In the genomic region with DNA sequence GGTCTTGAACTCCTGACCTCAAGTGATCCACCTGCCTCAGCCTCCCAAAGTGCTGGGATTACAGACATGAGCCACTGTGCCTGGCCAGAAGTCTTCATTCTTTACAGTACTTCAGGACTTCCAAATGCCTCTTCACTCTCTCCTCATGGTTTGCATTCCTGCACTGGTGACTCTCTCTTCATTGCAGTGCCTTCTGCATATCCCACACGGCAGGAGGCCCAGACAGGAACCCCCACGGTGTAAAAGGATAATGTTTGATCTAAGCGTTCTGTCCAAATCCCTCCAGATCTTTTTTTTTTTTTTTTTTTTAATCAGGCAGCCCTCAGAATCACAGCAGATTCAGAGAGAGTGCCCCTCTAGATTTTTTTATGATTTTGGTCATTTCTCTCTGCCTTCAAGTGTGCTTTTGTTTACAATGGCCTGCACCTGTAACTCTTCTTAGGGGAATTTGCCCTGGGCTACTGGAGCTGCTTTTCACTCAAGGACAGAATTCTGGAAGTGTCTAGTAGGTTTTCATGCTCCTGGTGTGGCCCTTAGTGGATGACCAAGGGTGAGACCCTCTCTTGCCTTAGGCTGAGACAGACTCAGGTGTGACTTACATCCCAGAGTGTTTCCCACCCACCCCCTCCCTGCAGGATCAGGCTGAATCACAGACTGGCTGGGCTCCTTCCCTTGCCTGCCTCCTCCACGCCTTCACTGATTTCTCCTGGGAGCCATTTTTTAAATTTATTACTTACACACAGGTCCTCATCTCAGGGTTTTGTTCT, we compare ENCODE assay signal across 16 cellular contexts. TPM values are rescaled to one million over a fixed set of nuclear protein-coding genes. Genes with fewer than 3 reads are reported as not detected.
A peak's percentile ranks its signal among the peaks of the same experiment; 100 is the strongest.
DNase-seq lines count a peak whose midpoint lies in the region; ATAC-seq, FAIRE-seq and TF ChIP-seq lines count a peak whose summit lies in the region.
"Had no signal": no experiment of that assay in that cellular context is flagged by ENCODE, and none has a peak within 500 bp of the region (broad histone marks: within the 10 kb centered on the region; RNA-seq: fewer than 3 reads in every experiment).

No MANE protein-coding gene starts in this region.

- DNase-seq in AG08396 (ENCODE audit: low spot score) (peak; percentile 45), astrocyte (ENCODE audit: low read depth) (peak; percentile 73), iris pigment epithelial cell (ENCODE audit: low read depth) (peak; percentile 76), chondrocyte (ENCODE audit: low spot score) (no peak), NCI-H2081 treated with DMSO at 0.1 percent for 48 hours (lab: John Stamatoyannopoulos, UW) (no peak)
- DNase-seq: activated CD4-positive, alpha-beta T cell treated with anti-CD3 and anti-CD28 coated beads for 4 hours; aorta; stimulated activated CD4-positive, alpha-beta T cell treated with anti-CD3 and anti-CD28 coated beads, Interleukin-4, amount 100 ng/mL, for 1 hour; stimulated activated naive CD4-positive, alpha-beta T cell had no signal

- TF ChIP-seq CTCF in astrocyte (IDR thresholded peaks at IDR 0.05; ENCODE audit: insufficient read depth, low read depth, low read length) (no peak), chondrocyte (IDR thresholded peaks at IDR 0.05) (no peak)

- H2AFZ ChIP-seq in astrocyte (ENCODE audit: low read depth, low read length), result no peak overlapping the region
- H2AFZ ChIP-seq: hepatocyte had no signal

- H3K4me1 Mint-ChIP-seq in astrocyte (ENCODE audit: low read depth, unreplicated experiment), result peaks cover 13% of the 10 kb centered on the region
- peaks cover 25% of the 10 kb centered on the region for H3K4me1 Mint-ChIP-seq in chondrocyte (ENCODE audit: low read depth)

- H3K36me3 ChIP-seq in HUES48 (ENCODE audit: control insufficient read depth, insufficient read depth, low read length) (no peaks in the 10 kb centered on the region), astrocyte (ENCODE audit: insufficient read depth, low read length) (no peaks in the 10 kb centered on the region)

- no peaks in the 10 kb centered on the region for H3K79me2 ChIP-seq in astrocyte (ENCODE audit: insufficient read depth, low read length)
- H3K79me2 ChIP-seq: hepatocyte had no signal

- ATAC-seq in HG03439 (IDR thresholded peaks at IDR 0.05; ENCODE audit: unreplicated experiment) (no peak), GM18519 (IDR thresholded peaks at IDR 0.05; ENCODE audit: low FRiP score, unreplicated experiment) (no peak)

- H3K27me3 Mint-ChIP-seq in astrocyte (ENCODE audit: low read depth, unreplicated experiment), result peaks cover 2% of the 10 kb centered on the region
- H3K27me3 Mint-ChIP-seq in chondrocyte (ENCODE audit: low read depth), result no peaks in the 10 kb centered on the region

- H3K27ac Mint-ChIP-seq in astrocyte (ENCODE audit: unreplicated experiment), result no peak overlapping the region
- H3K27ac Mint-ChIP-seq in chondrocyte (ENCODE audit: unreplicated experiment), result no peak overlapping the region
- H3K27ac Mint-ChIP-seq: activated T-helper 1 cell treated with anti-CD3 and anti-CD28 coated beads, Interleukin-12 subunit alpha, Interleukin-12 subunit beta, Interleukin-2, Interleukin-4 antibody, amounts not matched to agents 30 ng/mL and 10 ng/mL and 1 ng/mL, durations not matched to agents 14 hours and 24 hours and 36 hours had no signal

- H3K36me3 Mint-ChIP-seq in astrocyte (ENCODE audit: low read depth, unreplicated experiment) (no peaks in the 10 kb centered on the region), chondrocyte (ENCODE audit: low read depth) (no peaks in the 10 kb centered on the region)

- no peak overlapping the region; the same call in 1 of the 2 replicates for H3K9ac ChIP-seq in HUES48 (ENCODE audit: low read depth, low read length)
- no peak overlapping the region for H3K9ac ChIP-seq in astrocyte (ENCODE audit: low read length)
- H3K9ac ChIP-seq: KMS-11 had no signal

- no peaks in the 10 kb centered on the region for H3K9me3 Mint-ChIP-seq in astrocyte (ENCODE audit: unreplicated experiment)
- no peaks in the 10 kb centered on the region for H3K9me3 Mint-ChIP-seq in chondrocyte (ENCODE audit: low read depth)
- H3K9me3 Mint-ChIP-seq: activated T-helper 1 cell treated with anti-CD3 and anti-CD28 coated beads, Interleukin-12 subunit alpha, Interleukin-12 subunit beta, Interleukin-2, Interleukin-4 antibody, amounts not matched to agents 30 ng/mL and 10 ng/mL and 1 ng/mL, durations not matched to agents 14 hours and 24 hours and 36 hours had no signal

- H3K4me1 ChIP-seq in HUES48 (ENCODE audit: control insufficient read depth, insufficient read depth, low read length) (peaks cover 26% of the 10 kb centered on the region), astrocyte (ENCODE audit: insufficient read depth, low read length) (peaks cover 4% of the 10 kb centered on the region)

- H3K4me3 Mint-ChIP-seq in astrocyte (ENCODE audit: unreplicated experiment), result no peak overlapping the region
- H3K4me3 Mint-ChIP-seq in chondrocyte (ENCODE audit: unreplicated experiment), result no peak overlapping the region
- H3K4me3 Mint-ChIP-seq: activated T-helper 1 cell treated with anti-CD3 and anti-CD28 coated beads, Interleukin-12 subunit alpha, Interleukin-12 subunit beta, Interleukin-2, Interleukin-4 antibody, amounts not matched to agents 30 ng/mL and 10 ng/mL and 1 ng/mL, durations not matched to agents 14 hours and 24 hours and 36 hours had no signal

- H3K27me3 ChIP-seq in HUES48 (ENCODE audit: control insufficient read depth, insufficient read depth, low read length) (no peaks in the 10 kb centered on the region), astrocyte (ENCODE audit: insufficient read depth, low read length) (no peaks in the 10 kb centered on the region)
- H3K27me3 ChIP-seq: hepatocyte had no signal

- no peak for FAIRE-seq in astrocyte (lab: Jason Lieb, UNC)
- FAIRE-seq: endometrium had no signal

- H3K4me2 ChIP-seq in astrocyte (ENCODE audit: low read length), result no peak overlapping the region
- H3K4me2 ChIP-seq: hepatocyte, KMS-11 had no signal

- H3K27ac ChIP-seq in HUES48 (ENCODE audit: low read depth, low read length) (peak overlapping the region; percentile 74), astrocyte (ENCODE audit: low read depth, low read length) (no peak overlapping the region)
- H3K27ac ChIP-seq: hepatocyte, KMS-11 had no signal

- H3K9me3 ChIP-seq in HUES48 (ENCODE audit: control insufficient read depth, insufficient read depth, low read length) (no peaks in the 10 kb centered on the region), astrocyte (ENCODE audit: insufficient read depth, low read depth, low read length) (no peaks in the 10 kb centered on the region)

- no peaks in the 10 kb centered on the region for H4K20me1 ChIP-seq in astrocyte (ENCODE audit: insufficient read depth, low read length)

- H3K4me3 ChIP-seq in HUES48 (ENCODE audit: low read depth, low read length) (no peak overlapping the region), astrocyte (ENCODE audit: insufficient read depth, low read depth, low read length) (no peak overlapping the region)
- H3K4me3 ChIP-seq: hepatocyte had no signal

RNA-seq across cellular contexts. Expression of a gene that starts 19.8 kb away (rescaled TPM):
- 53.7 and 54.9 TPM in 2 replicates for total RNA-seq in astrocyte
- total RNA-seq in chondrocyte, result 41.6 to 63.9 TPM (median 48.2 TPM) in 3 replicates

Comparison
In these comparisons a context has a peak if more than half of its experiments do, and no peak if none do; other contexts are left out.
1. DNase-seq: peak in AG08396 (single experiment), astrocyte (single experiment) and iris pigment epithelial cell (single experiment); none in chondrocyte (single experiment) and NCI-H2081 treated with DMSO at 0.1 percent for 48 hours (single experiment).